8 cellular contexts compared by ENCODE assay signal in genomic region chr14:73662439-73663056, GRCh38. TPM values are rescaled to one million over a fixed set of nuclear protein-coding genes. Genes with fewer than 3 reads are reported as not detected.
DNase-seq lines count a peak whose midpoint lies in the region; TF ChIP-seq lines count a peak whose summit lies in the region.
"Had no signal": no experiment of that assay in that cellular context is flagged by ENCODE, and none has a peak within 500 bp of the region (broad histone marks: within the 10 kb centered on the region; RNA-seq: fewer than 3 reads in every experiment).

No MANE protein-coding gene starts in this region.

- H3K4ac ChIP-seq in H9 (ENCODE audit: low read depth, low read length) = no peak overlapping the region

- H2BK15ac ChIP-seq in H9 (ENCODE audit: low read depth, low read length) = no peak overlapping the region

- peaks cover 7 to 10% (median 8%) of the 10 kb centered on the region in 3 experiments for H3K36me3 Mint-ChIP-seq in H9 (ENCODE audit: insufficient read depth in 1 of 3, low read depth in 3 of 3)

- H4K5ac ChIP-seq in H9 (ENCODE audit: insufficient read length, low read depth, low read length) = no peak overlapping the region

- no peak overlapping the region for H2AK5ac ChIP-seq in H9 (ENCODE audit: insufficient read length, low read length)

- H2AFZ ChIP-seq in H9 (ENCODE audit: low read length) = no peak overlapping the region
- H2AFZ ChIP-seq in OCI-LY7 (ENCODE audit: low read length) = no peak overlapping the region

- BruUV-seq in OCI-LY7 (replicated peaks; lab: Mats Ljungman, UMichigan) = no TSS peak

- no peaks in the 10 kb centered on the region for H3K27me3 ChIP-seq in H9 (ENCODE audit: insufficient read depth, low read length)
- no peaks in the 10 kb centered on the region for H3K27me3 ChIP-seq in esophagus squamous epithelium
- no peaks in the 10 kb centered on the region for H3K27me3 ChIP-seq in dorsolateral prefrontal cortex
- H3K27me3 ChIP-seq in left ventricle myocardium inferior (ENCODE audit: low read depth) = no peaks in the 10 kb centered on the region

- H3K36me3 ChIP-seq in OCI-LY7 (ENCODE audit: insufficient read depth, low read length) (no peaks in the 10 kb centered on the region), esophagus squamous epithelium (peaks cover 0 to 8% (median 0%) of the 10 kb centered on the region in 3 donors), left ventricle myocardium inferior (peaks cover 23% of the 10 kb centered on the region)

- H3K56ac ChIP-seq in H9 (ENCODE audit: insufficient read length, low read depth, low read length) = no peak overlapping the region

- H4K91ac ChIP-seq in H9 (ENCODE audit: insufficient read length, low read depth, low read length) = no peak overlapping the region

- no peak overlapping the region for H3K23ac ChIP-seq in H9 (ENCODE audit: insufficient read length, low read depth, low read length)

- peak overlapping the region; percentile 86 for H2BK120ac ChIP-seq in H9 (ENCODE audit: low read depth, low read length, poor library complexity, severe bottlenecking)

- peak overlapping the region in 1 of 3 experiments; percentile 89; a peak in 3 of 7 replicates for H3K27ac Mint-ChIP-seq in H9

- H3K9me2 ChIP-seq in OCI-LY7 (ENCODE audit: insufficient read depth, low read length) = no peaks in the 10 kb centered on the region

- H3K27ac ChIP-seq in H9 (ENCODE audit: insufficient read length, low read depth, low read length) (no peak overlapping the region), OCI-LY7 (ENCODE audit: low read depth, low read length, poor library complexity, severe bottlenecking) (no peak overlapping the region), esophagus squamous epithelium (peak overlapping the region in 1 of 4 donors; percentile 10), dorsolateral prefrontal cortex (no peak overlapping the region), left ventricle myocardium inferior (replicated peaks) (no peak overlapping the region)

- H3K79me2 ChIP-seq in H9 (ENCODE audit: insufficient read depth, low read length) (no peaks in the 10 kb centered on the region), OCI-LY7 (ENCODE audit: insufficient read depth, low read depth, low read length) (no peaks in the 10 kb centered on the region)

- CTCF ChIA-PET in OCI-LY7 (lab: Charles Lee; ENCODE audit: unreplicated experiment) = interaction anchor here (0.5 kb wide), 1 partner anchor 1748 kb away, joined by 3 read pairs; no protein-coding TSS in a partner anchor

- POLR2A ChIA-PET in OCI-LY7 (lab: Charles Lee) = interaction anchor here (0.6 to 0.7 kb wide), 2 partner anchors 48 to 249 kb away, joined by 3 read pairs; no protein-coding TSS in a partner anchor

- no peak overlapping the region for H3K4me3 ChIP-seq in OCI-LY7 (ENCODE audit: low read depth, low read length, poor library complexity, severe bottlenecking)
- no peak overlapping the region for H3K4me3 ChIP-seq in esophagus squamous epithelium
- H3K4me3 ChIP-seq in skeletal muscle cell (ENCODE audit: low read depth, low read length) = no peak overlapping the region
- no peak overlapping the region for H3K4me3 ChIP-seq in dorsolateral prefrontal cortex
- H3K4me3 ChIP-seq in left ventricle myocardium inferior = no peak overlapping the region

- H3K9me3 ChIP-seq in H9 (ENCODE audit: control insufficient read depth, low read depth, low read length) = no peaks in the 10 kb centered on the region
- H3K9me3 ChIP-seq in OCI-LY7 (ENCODE audit: low read length) = no peaks in the 10 kb centered on the region
- H3K9me3 ChIP-seq in esophagus squamous epithelium = no peaks in the 10 kb centered on the region
- H3K9me3 ChIP-seq in left ventricle myocardium inferior (replicated peaks) = no peaks in the 10 kb centered on the region

- H3K27me3 Mint-ChIP-seq in H9 (ENCODE audit: low read depth) = no peaks in the 10 kb centered on the region

- TF ChIP-seq CTCF in H9 (conservative IDR thresholded peaks at IDR 0.05) (peak; percentile 55; the same call in 2 of the 3 replicates), OCI-LY7 (conservative IDR thresholded peaks at IDR 0.05; ENCODE audit: low read length) (0 out of 2 replicates have a peak, but pooled peaks have one; percentile 12), esophagus squamous epithelium (IDR thresholded peaks at IDR 0.05) (peak in 5 of 6 experiments; percentile 18 to 65 (median 27)), dorsolateral prefrontal cortex (IDR thresholded peaks at IDR 0.05 in 54 of 56, conservative IDR thresholded peaks at IDR 0.05 in 2 of 56; ENCODE audit: low read depth in 1 of 56, partially characterized antibody in 56 of 56) (no peak), left ventricle myocardium inferior (IDR thresholded peaks at IDR 0.05; ENCODE audit: borderline replicate concordance) (no peak)

- peak overlapping the region; percentile 80; the same call in 1 of the 2 replicates for H3K14ac ChIP-seq in H9 (ENCODE audit: insufficient read depth, low read length)

- H3K4me1 Mint-ChIP-seq in H9 = peaks cover 0 to 5% of the 10 kb centered on the region in 2 experiments; a peak in 2 of 4 replicates

- H3K23me2 ChIP-seq in H9 (ENCODE audit: insufficient read length, low read depth, low read length, poor library complexity, severe bottlenecking) = no peaks in the 10 kb centered on the region

- H3K4me2 ChIP-seq in H9 (ENCODE audit: insufficient read depth, insufficient read length, low read length) (no peak overlapping the region), OCI-LY7 (ENCODE audit: low read length) (no peak overlapping the region)

- H3K9ac ChIP-seq in H9 (ENCODE audit: extremely low read depth, insufficient read length, low read length) = no peak overlapping the region

- H2BK12ac ChIP-seq in H9 (ENCODE audit: insufficient read length, low read depth, low read length) = no peak overlapping the region

- no CpG with 5 or more reads among the region's 2 CpGs for WGBS in H9 (ENCODE audit: extremely low coverage, insufficient read length, low lambda C conversion rate)
- 43 to 54% methylated on average over 2 of the region's 2 CpGs for WGBS in esophagus squamous epithelium, 2 donors

- H4K8ac ChIP-seq in H9 (replicated peaks; ENCODE audit: insufficient read length, low read depth, low read length) = no peak overlapping the region

- no peak overlapping the region for H2BK20ac ChIP-seq in H9 (ENCODE audit: low read depth, low read length, poor library complexity, severe bottlenecking)

- no peaks in the 10 kb centered on the region for H3K4me1 ChIP-seq in H9 (ENCODE audit: insufficient read depth, low read length)
- H3K4me1 ChIP-seq in OCI-LY7 (ENCODE audit: insufficient read depth, low read length, poor library complexity, severe bottlenecking) = no peaks in the 10 kb centered on the region
- no peaks in the 10 kb centered on the region for H3K4me1 ChIP-seq in esophagus squamous epithelium
- H3K4me1 ChIP-seq in left ventricle myocardium inferior = peaks cover 4% of the 10 kb centered on the region

- H4K20me1 ChIP-seq in H9 (ENCODE audit: control insufficient read depth, insufficient read depth, insufficient read length) = no peaks in the 10 kb centered on the region
- H4K20me1 ChIP-seq in OCI-LY7 (ENCODE audit: insufficient read depth, low read length) = no peaks in the 10 kb centered on the region

- H3T11ph ChIP-seq in H9 (ENCODE audit: low read length) = peak overlapping the region; percentile 95

- no peak overlapping the region for H2BK5ac ChIP-seq in H9 (ENCODE audit: insufficient read length, low read length)

- no peak for TF ChIP-seq POLR2A in esophagus squamous epithelium (IDR thresholded peaks at IDR 0.05)

- DNase-seq in H9 (peak; percentile 76), OCI-LY7 (ENCODE audit: low spot score) (no peak), esophagus squamous epithelium (lab: John Stamatoyannopoulos, UW) (no peak), skeletal muscle cell (ENCODE audit: low read depth) (peak; percentile 56), dorsolateral prefrontal cortex (no peak), medulla oblongata (ENCODE audit: extremely low spot score) (no peak), left ventricle myocardium inferior (no peak)
- DNase-seq: stimulated activated CD4-positive, alpha-beta T cell treated with anti-CD3 and anti-CD28 coated beads, Interleukin-12 subunit alpha, Interleukin-12 subunit beta, amount 100 ng/mL, for 4 hours had no signal

- intact Hi-C loops in OCI-LY7 (cut with micrococcal nuclease; ENCODE audit: unreplicated experiment) = no loop called here
- intact Hi-C loops in esophagus squamous epithelium (cut with DNase I) = no loop called here
- intact Hi-C loops in dorsolateral prefrontal cortex (cut with DNase I) = no loop called here
- intact Hi-C loops in left ventricle myocardium inferior (cut with micrococcal nuclease) = no loop called here

- H3K79me1 ChIP-seq in H9 (ENCODE audit: insufficient read depth, low read depth, low read length, poor library complexity, severe bottlenecking) = no peaks in the 10 kb centered on the region

- H3K18ac ChIP-seq in H9 (ENCODE audit: insufficient read length, low read depth, low read length) = peak overlapping the region; percentile 82

- no peak overlapping the region for H3K4me3 Mint-ChIP-seq in H9

- H3K9me3 Mint-ChIP-seq in H9 = peaks cover 0 to 3% of the 10 kb centered on the region in 2 experiments; a peak in 1 of 5 replicates

RNA-seq across cellular contexts. Expression of gene DNAL1, which starts 17.8 kb away (rescaled TPM):
- total RNA-seq in H9 (2021) (12.3 and 17.7 TPM in 2 replicates), OCI-LY7 (2022) (7.5 and 9.4 TPM in 2 replicates), esophagus squamous epithelium (1 to 10 TPM; 1.8 to 6.4 (median 4.1) TPM), dorsolateral prefrontal cortex (10 to 100 TPM; 17.3 to 60.9 (median 39.3) TPM), left ventricle myocardium inferior (15.2 TPM)
- total RNA-seq in OCI-LY7 (2014; rRNA removed; shearing (Covaris generic)) = 5.6 and 6.7 TPM in 2 replicates

RNA-seq across cellular contexts. Expression of gene ACOT6, which starts 50.2 kb away (rescaled TPM):
- not detected in 2 replicates for total RNA-seq in H9 (2021)
- total RNA-seq in OCI-LY7 (2014; rRNA removed; shearing (Covaris generic)) = not detected in 2 replicates
- not detected in 2 replicates for total RNA-seq in OCI-LY7 (2022)
- total RNA-seq in esophagus squamous epithelium = not detected
- total RNA-seq in dorsolateral prefrontal cortex = 1 to 10 TPM in 5 of 120 experiments, under 1 TPM in 42, not detected in 73; 0.27 to 1.3 (median 0.59) TPM
- total RNA-seq in left ventricle myocardium inferior = not detected

RNA-seq across cellular contexts. Expression of gene PNMA1, which starts 51.6 kb away (rescaled TPM):
- total RNA-seq in H9 (2021) (56.1 and 58.0 TPM in 2 replicates), OCI-LY7 (2022) (14.5 and 14.6 TPM in 2 replicates), esophagus squamous epithelium (10 to 100 TPM in 1 of 4 donors, 1 to 10 TPM in 3; 4.2 to 13.9 (median 7.2) TPM), dorsolateral prefrontal cortex (100 to 1,000 TPM in 119 of 120 experiments, 10 to 100 TPM in 1; 87.5 to 250 (median 176) TPM), left ventricle myocardium inferior (19.2 TPM)
- 5.8 and 6.0 TPM in 2 replicates for total RNA-seq in OCI-LY7 (2014; rRNA removed; shearing (Covaris generic))

Comparison
In these comparisons a context has a peak if more than half of its experiments do, and no peak if none do; other contexts are left out.
1. DNase-seq: peak in H9 (single experiment) and skeletal muscle cell (single experiment); none in OCI-LY7 (single experiment), esophagus squamous epithelium (single experiment), dorsolateral prefrontal cortex (0 of 10), medulla oblongata (single experiment) and left ventricle myocardium inferior (single experiment).
2. CTCF ChIP-seq: peak in H9 (single experiment), OCI-LY7 (single experiment) and esophagus squamous epithelium (5 of 6); none in dorsolateral prefrontal cortex (0 of 56) and left ventricle myocardium inferior (single experiment).